Comparison of ENCODE assay signal across 14 cellular contexts in genomic region chr6:54428437-54428836, GRCh38.
A peak's percentile ranks its signal among the peaks of the same experiment; 100 is the strongest.
DNase-seq lines count a peak whose midpoint lies in the region; ATAC-seq and TF ChIP-seq lines count a peak whose summit lies in the region.
"Had no signal": no experiment of that assay in that cellular context is flagged by ENCODE, and none has a peak within 500 bp of the region (broad histone marks: within the 10 kb centered on the region; RNA-seq: fewer than 3 reads in every experiment).

No MANE protein-coding gene starts in this region.

- no peaks in the 10 kb centered on the region for H3K36me3 ChIP-seq in ovary

- DNase-seq in GM10248 (ENCODE audit: extremely low spot score), result peak; percentile 35
- DNase-seq in NCI-H446 treated with DMSO at 0.1 percent for 48 hours (lab: John Stamatoyannopoulos, UW), result no peak
- DNase-seq in SHP77 (lab: John Stamatoyannopoulos, UW), result no peak
- DNase-seq in activated CD4-positive, CD25-positive, alpha-beta regulatory T cell treated with anti-CD3 and anti-CD28 coated beads, Interleukin-2, amount 50 U/mL, for 72 hours, result no peak
- DNase-seq in ovary, result no peak
- DNase-seq: body of pancreas, left colon, NCI-H226, SW 1271, trophoblast cell had no signal

- no peak overlapping the region for H3K4me3 ChIP-seq in ovary
- H3K4me3 ChIP-seq: body of pancreas had no signal

- POLR2A ChIA-PET in GM10248 (lab: Yijun Ruan, JAX), result no interaction called here

- H3K4me1 ChIP-seq in ovary (ENCODE audit: insufficient read depth), result no peaks in the 10 kb centered on the region
- H3K4me1 ChIP-seq: body of pancreas had no signal

- CTCF ChIA-PET in GM10248 (lab: Yijun Ruan, JAX), result interaction anchor here (0.9 to 1.2 kb wide), 2 partner anchors 9 to 15 kb away, joined by 3 read pairs; no protein-coding TSS in a partner anchor

- WGBS in ovary, 3 donors, result 66 to 83% (median 73%) methylated on average over 2 of the region's 2 CpGs

- no peak overlapping the region for H3K27ac ChIP-seq in ovary
- H3K27ac ChIP-seq: body of pancreas had no signal

- TF ChIP-seq EP300 in ovary (IDR thresholded peaks at IDR 0.05), result no peak

- no peak for TF ChIP-seq CTCF in GM10248 (IDR thresholded peaks at IDR 0.05; ENCODE audit: control extremely low read depth, extremely low read depth, low read depth, missing control alignments)
- no peak for TF ChIP-seq CTCF in ovary (IDR thresholded peaks at IDR 0.05)

- no peaks in the 10 kb centered on the region for H3K9me3 ChIP-seq in ovary
- H3K9me3 ChIP-seq: body of pancreas had no signal

- intact Hi-C loops in ovary (cut with DNase I), result no loop called here

- TF ChIP-seq POLR2A in ovary (IDR thresholded peaks at IDR 0.05), result no peak

- ATAC-seq in GM19351 (IDR thresholded peaks at IDR 0.05; ENCODE audit: unreplicated experiment) (peak; percentile 84), HG02642 (IDR thresholded peaks at IDR 0.05; ENCODE audit: poor library complexity, unreplicated experiment) (peak; percentile 94), HG03457 (IDR thresholded peaks at IDR 0.05; ENCODE audit: unreplicated experiment) (peak; percentile 76)
- ATAC-seq: body of pancreas, esophagus mucosa, left colon had no signal

- no peaks in the 10 kb centered on the region for H3K27me3 ChIP-seq in ovary
- H3K27me3 ChIP-seq: body of pancreas had no signal
